Comparison of ENCODE assay signal across 1 cellular context in genomic region chr6:2439632-2440031, GRCh38.
TF ChIP-seq lines count a peak whose summit lies in the region.

No MANE protein-coding gene starts in this region.

TF ChIP-seq in HepG2, 621 proteins besides CTCF, POLR2A, EP300 and RAD21 (continued from another document):
- no peak for TF ChIP-seq ZNF576 (CRISPR knock-in tag; IDR thresholded peaks at IDR 0.05)
